Comparison of ENCODE assay signal across 1 cellular context in the genomic region with DNA sequence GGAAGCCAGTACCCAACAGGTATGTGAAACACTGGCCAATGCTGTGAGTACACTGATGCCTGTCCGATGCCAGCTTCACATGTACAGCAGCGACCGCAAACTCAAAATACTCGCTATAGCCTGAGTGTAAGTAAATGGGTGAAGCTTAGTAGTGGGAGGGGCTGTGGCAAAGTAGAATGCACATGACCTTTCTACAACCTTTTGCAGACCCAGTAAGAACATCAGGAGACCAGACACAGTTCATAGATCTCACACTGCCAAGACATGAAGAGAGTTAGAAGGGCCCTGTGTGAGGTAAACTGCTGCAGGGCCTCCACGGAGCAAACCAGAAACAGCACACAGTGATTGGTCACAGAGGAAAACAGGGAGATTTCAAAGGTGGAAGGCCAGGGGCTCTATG.
TF ChIP-seq lines count a peak whose summit lies in the region.

No MANE protein-coding gene starts in this region.

TF ChIP-seq in K562, 482 proteins besides CTCF, POLR2A, EP300 and RAD21:
- TF ChIP-seq SRSF7 (optimal IDR thresholded peaks at IDR 0.05; ENCODE audit: low read depth, low read length) = no peak
- TF ChIP-seq, protein P1, sequence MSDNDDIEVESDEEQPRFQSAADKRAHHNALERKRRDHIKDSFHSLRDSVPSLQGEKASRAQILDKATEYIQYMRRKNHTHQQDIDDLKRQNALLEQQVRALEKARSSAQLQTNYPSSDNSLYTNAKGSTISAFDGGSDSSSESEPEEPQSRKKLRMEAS (CRISPR knock-in tag; IDR thresholded peaks at IDR 0.05) = no peak
- TF ChIP-seq RBM34 (IDR thresholded peaks at IDR 0.05; ENCODE audit: borderline replicate concordance, insufficient read depth, low read length) = no peak
- TF ChIP-seq SMAD1 (IDR thresholded peaks at IDR 0.05; ENCODE audit: low read depth, low read length, partially characterized antibody) = no peak
